In the genomic region with DNA sequence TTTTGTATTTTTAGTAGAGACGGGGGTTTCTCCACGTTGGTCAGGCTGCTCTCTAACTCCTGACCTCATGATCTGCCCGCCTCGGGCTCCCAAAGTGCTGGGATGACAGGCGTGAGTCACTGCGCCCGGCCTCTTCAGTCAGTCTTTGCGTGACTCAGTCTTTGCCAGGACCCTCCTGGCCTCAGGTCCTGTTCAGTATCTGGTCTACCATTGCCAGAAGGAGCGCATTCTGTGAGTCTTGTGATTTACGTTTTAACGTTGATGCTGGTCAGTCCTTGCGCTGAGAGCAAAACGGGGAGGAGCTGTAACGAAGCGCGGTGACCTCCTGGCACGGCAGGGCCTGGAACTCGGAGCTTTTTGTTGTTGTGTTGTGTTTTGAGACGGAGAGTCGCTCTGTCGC, we compare ENCODE assay signal across 2 cellular contexts.
TF ChIP-seq lines count a peak whose summit lies in the region.

No MANE protein-coding gene starts in this region.

TF ChIP-seq in HepG2, 621 proteins besides CTCF, POLR2A, EP300 and RAD21:
- TF ChIP-seq SAP130 (CRISPR knock-in tag; IDR thresholded peaks at IDR 0.05; ENCODE audit: low read depth) (peak; percentile 34; the same call in 1 of the 2 replicates), FOSL2 (CRISPR knock-in tag; IDR thresholded peaks at IDR 0.05) (peak; percentile 84), MYC (CRISPR knock-in tag; IDR thresholded peaks at IDR 0.05; ENCODE audit: borderline replicate concordance) (no peak), CREB1 (IDR thresholded peaks at IDR 0.05) (peak; percentile 53), CREB1 (CRISPR knock-in tag; IDR thresholded peaks at IDR 0.05) (no peak)

TF ChIP-seq in SK-N-SH treated with all-trans-retinoic acid at 6 μM for 48 hours, 23 proteins besides CTCF, POLR2A, EP300 and RAD21:
- no peak for TF ChIP-seq CSDC2 (CRISPR knock-in tag; IDR thresholded peaks at IDR 0.05)
- no peak for TF ChIP-seq OSR1 (CRISPR knock-in tag; IDR thresholded peaks at IDR 0.05)
- no peak for TF ChIP-seq ZFP30 (CRISPR knock-in tag; IDR thresholded peaks at IDR 0.05)
- no peak for TF ChIP-seq ESRRG (CRISPR knock-in tag; IDR thresholded peaks at IDR 0.05)
- TF ChIP-seq TCF4 (CRISPR knock-in tag; IDR thresholded peaks at IDR 0.05; ENCODE audit: borderline replicate concordance) = no peak
- TF ChIP-seq SNAI2 (CRISPR knock-in tag; IDR thresholded peaks at IDR 0.05) = no peak
TF ChIP-seq in SK-N-SH treated with all-trans-retinoic acid at 6 μM for 48 hours: peak in this region for 0.
